Comparison of ENCODE assay signal across 7 cellular contexts in the genomic region with DNA sequence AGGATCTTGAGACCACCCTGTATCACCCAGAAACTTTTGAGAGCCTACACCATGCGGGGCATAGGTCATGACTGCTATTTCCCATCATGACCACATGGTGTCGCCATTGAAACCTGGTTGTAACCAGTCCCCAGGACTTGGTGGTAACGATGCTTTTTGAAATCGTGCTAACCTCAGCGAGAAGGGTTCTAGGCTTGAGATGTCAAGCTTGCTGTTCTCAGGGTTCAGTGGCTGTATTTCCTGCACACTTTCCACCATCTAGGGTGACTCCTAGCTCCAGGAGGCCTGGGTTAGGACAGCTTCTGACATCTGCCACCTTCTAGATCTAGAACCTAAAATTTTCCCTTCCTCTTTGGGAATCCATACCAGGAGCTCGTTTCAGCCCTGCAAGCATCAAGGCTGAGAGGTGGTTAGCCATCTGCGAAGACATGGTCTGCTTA. TPM values are rescaled to one million over a fixed set of nuclear protein-coding genes. Genes with fewer than 3 reads are reported as not detected.
DNase-seq lines count a peak whose midpoint lies in the region; ATAC-seq and TF ChIP-seq lines count a peak whose summit lies in the region.

No MANE protein-coding gene starts in this region.

- no peaks in the 10 kb centered on the region for H3K27me3 Mint-ChIP-seq in T-cell

- no peak overlapping the region for H3K4me3 Mint-ChIP-seq in T-cell

- DNase-seq in GM12865 (ENCODE audit: low read depth) = peak; percentile 88
- DNase-seq in NCI-H1092 treated with DMSO at 0.1 percent for 48 hours (lab: John Stamatoyannopoulos, UW) = peak; percentile 47
- DNase-seq in T-cell = peak; percentile 18 to 66 (median 48)
- DNase-seq in amygdala (lab: John Stamatoyannopoulos, UW) = peak in 42 of 56 donors; percentile 5 to 83 (median 31)
- DNase-seq in right atrium auricular region (ENCODE audit: low spot score) = peak; percentile 76
- DNase-seq in retinal pigment epithelial cell (ENCODE audit: low read depth) = peak; percentile 45

- no peak overlapping the region for H3K27ac ChIP-seq in right atrium auricular region

- POLR2A ChIA-PET in T-cell (lab: Charles Lee) = no interaction called here

- no peaks in the 10 kb centered on the region for H3K9me3 Mint-ChIP-seq in T-cell

- H3K9me3 ChIP-seq in right atrium auricular region = no peaks in the 10 kb centered on the region

- H3K27me3 ChIP-seq in right atrium auricular region = no peaks in the 10 kb centered on the region

- no peak overlapping the region for H3K27ac Mint-ChIP-seq in T-cell

- ATAC-seq in T-cell (replicated peaks in 1 of 4) (peak; percentile 86 to 97 (median 92)), GM18873 (IDR thresholded peaks at IDR 0.05; ENCODE audit: low FRiP score, unreplicated experiment) (no peak)

- H3K4me1 ChIP-seq in right atrium auricular region = peaks cover 0 to 4% of the 10 kb centered on the region in 2 donors

- TF ChIP-seq CTCF in GM12865 (IDR thresholded peaks at IDR 0.05; ENCODE audit: insufficient read depth, low read depth, low read length, missing control alignments) (peak; percentile 87), right atrium auricular region (IDR thresholded peaks at IDR 0.05) (peak; percentile 52 to 83), retinal pigment epithelial cell (conservative IDR thresholded peaks at IDR 0.05; ENCODE audit: low read depth, low read length) (peak; percentile 89)

- no peaks in the 10 kb centered on the region for H3K36me3 Mint-ChIP-seq in T-cell

- peaks cover 0 to 4% (median 3%) of the 10 kb centered on the region in 3 donors for H3K4me1 Mint-ChIP-seq in T-cell

- H3K4me3 ChIP-seq in GM12865 (ENCODE audit: low read depth, low read length) = no peak overlapping the region
- no peak overlapping the region for H3K4me3 ChIP-seq in right atrium auricular region
- H3K4me3 ChIP-seq in retinal pigment epithelial cell (ENCODE audit: low read length) = no peak overlapping the region

- no peaks in the 10 kb centered on the region for H3K36me3 ChIP-seq in right atrium auricular region

- CTCF ChIA-PET in T-cell (lab: Charles Lee) = interaction anchor here (0.5 to 1.1 kb wide), 11 partner anchors 8 to 447 kb away, joined by 3 to 9 read pairs (median 4); no protein-coding TSS in a partner anchor

RNA-seq across cellular contexts. Expression of a gene that starts 13.0 kb away (rescaled TPM):
- total RNA-seq in T-cell (1 to 10 TPM; 2.3 to 5.4 (median 4.6) TPM), right atrium auricular region (not detected)

RNA-seq across cellular contexts. Expression of a gene that starts 54.2 kb away (rescaled TPM):
- total RNA-seq in T-cell (10 to 100 TPM; 49.6 to 62.5 (median 56.4) TPM), right atrium auricular region (10 to 100 TPM; 39.5 to 58.5 TPM)

Comparison
In these comparisons a context has a peak if more than half of its experiments do, and no peak if none do; other contexts are left out.
1. DNase-seq: peak in every context shown above with its lines; median percentile 88 in GM12865; 76 in right atrium auricular region; 48 in T-cell; 47 in NCI-H1092 treated with DMSO at 0.1 percent for 48 hours; 45 in retinal pigment epithelial cell; 31 in amygdala.